Comparison of ENCODE assay signal across 1 cellular context in genomic region chr16:10868562-10869469, GRCh38.
TF ChIP-seq lines count a peak whose summit lies in the region.

No MANE protein-coding gene starts in this region.

TF ChIP-seq in SK-N-SH, 30 proteins besides CTCF, POLR2A, EP300 and RAD21 (continued from another document):
- TF ChIP-seq REST (IDR thresholded peaks at IDR 0.05; ENCODE audit: low read depth, low read length) (no peak), JUND (IDR thresholded peaks at IDR 0.05) (no peak)
